In genomic region chr3:99929409-99930139, GRCh38 we compare ENCODE assay signal across 11 cellular contexts.
DNase-seq lines count a peak whose midpoint lies in the region; ATAC-seq and TF ChIP-seq lines count a peak whose summit lies in the region.
"Had no signal": no experiment of that assay in that cellular context is flagged by ENCODE, and none has a peak within 500 bp of the region (broad histone marks: within the 10 kb centered on the region; RNA-seq: fewer than 3 reads in every experiment).

No MANE protein-coding gene starts in this region.

- H3K79me2 ChIP-seq in Loucy (ENCODE audit: insufficient read depth, low read length) (no peaks in the 10 kb centered on the region), Karpas-422 (ENCODE audit: low read length) (peaks cover 12% of the 10 kb centered on the region; the same call in 1 of the 2 replicates)

- TF ChIP-seq CTCF in Loucy (conservative IDR thresholded peaks at IDR 0.05; ENCODE audit: low read length) (0 out of 2 replicates have a peak, but pooled peaks have one; percentile 4), breast epithelium (IDR thresholded peaks at IDR 0.05) (no peak)

- TF ChIP-seq POLR2A in breast epithelium (IDR thresholded peaks at IDR 0.05): no peak

- H3K9me3 ChIP-seq in Loucy (ENCODE audit: insufficient read depth, low read depth, low read length) (no peaks in the 10 kb centered on the region), breast epithelium (no peaks in the 10 kb centered on the region), Karpas-422 (ENCODE audit: low read length) (no peaks in the 10 kb centered on the region)

- H3K27me3 ChIP-seq in Loucy (ENCODE audit: insufficient read depth, low read length, poor library complexity, severe bottlenecking): no peaks in the 10 kb centered on the region
- H3K27me3 ChIP-seq in breast epithelium: no peaks in the 10 kb centered on the region
- H3K27me3 ChIP-seq in Karpas-422 (ENCODE audit: low read length): no peaks in the 10 kb centered on the region

- no peak overlapping the region for H3K4me3 ChIP-seq in Loucy (ENCODE audit: low read length, poor library complexity, severe bottlenecking)
- no peak overlapping the region for H3K4me3 ChIP-seq in breast epithelium
- no peak overlapping the region for H3K4me3 ChIP-seq in Karpas-422 (ENCODE audit: low read length)

- no peaks in the 10 kb centered on the region for H3F3A ChIP-seq in Loucy (ENCODE audit: low read depth)

- H3K27ac ChIP-seq in breast epithelium (peak overlapping the region; percentile 33 to 34), Karpas-422 (ENCODE audit: low read length) (no peak overlapping the region)
- H3K27ac ChIP-seq: HL-60 had no signal

- H3K4me2 ChIP-seq in Loucy (ENCODE audit: low read depth, low read length, poor library complexity, severe bottlenecking) (no peak overlapping the region), Karpas-422 (ENCODE audit: low read depth, low read length, poor library complexity, severe bottlenecking) (no peak overlapping the region)

- peak in 1 of 2 donors; percentile 24 for DNase-seq in breast epithelium (ENCODE audit: low spot score in 2 of 2)
- peak; percentile 64 for DNase-seq in inferior parietal cortex (ENCODE audit: extremely low spot score)
- peak; percentile 71 for DNase-seq in superior temporal gyrus (ENCODE audit: extremely low spot score)
- DNase-seq in DMS53 (lab: John Stamatoyannopoulos, UW): no peak
- DNase-seq in Karpas-422: no peak
- no peak for DNase-seq in HuH-7.5 (ENCODE audit: low spot score)
- DNase-seq: NCI-H774; stimulated activated CD4-positive, alpha-beta T cell treated with anti-CD3 and anti-CD28 coated beads, Interleukin-4, amount 100 ng/mL, for 4 hours had no signal

- no peaks in the 10 kb centered on the region for H3K4me1 ChIP-seq in Loucy (ENCODE audit: insufficient read depth, low read length, poor library complexity, severe bottlenecking)
- H3K4me1 ChIP-seq in breast epithelium: peaks cover 0 to 5% of the 10 kb centered on the region in 2 donors
- peaks cover 8% of the 10 kb centered on the region for H3K4me1 ChIP-seq in Karpas-422 (ENCODE audit: low read length)

- no peaks in the 10 kb centered on the region for H4K20me1 ChIP-seq in Loucy (ENCODE audit: insufficient read depth, low read length, poor library complexity, severe bottlenecking)
- no peaks in the 10 kb centered on the region for H4K20me1 ChIP-seq in Karpas-422 (ENCODE audit: insufficient read depth, low read depth, low read length)

- intact Hi-C loops in breast epithelium (cut with DNase I; ENCODE audit: low total_unique reads): no loop called here

- ATAC-seq in GM19395 (IDR thresholded peaks at IDR 0.05; ENCODE audit: unreplicated experiment): no peak

- H3K9ac ChIP-seq in Loucy (ENCODE audit: low read depth, low read length, poor library complexity, severe bottlenecking) (no peak overlapping the region), Karpas-422 (ENCODE audit: low read length) (no peak overlapping the region)

- H3K9me2 ChIP-seq in Loucy (replicated peaks; ENCODE audit: low read depth, low read length) (no peaks in the 10 kb centered on the region), Karpas-422 (replicated peaks; ENCODE audit: insufficient read depth, low read length) (no peaks in the 10 kb centered on the region)

- H2AFZ ChIP-seq in Loucy (ENCODE audit: low read length) (no peak overlapping the region), Karpas-422 (ENCODE audit: low read length) (no peak overlapping the region)

- H3K36me3 ChIP-seq in Loucy (ENCODE audit: insufficient read depth, low read length): no peaks in the 10 kb centered on the region; the same call in 1 of the 2 replicates
- H3K36me3 ChIP-seq in breast epithelium: no peaks in the 10 kb centered on the region
- H3K36me3 ChIP-seq in Karpas-422 (ENCODE audit: insufficient read depth, low read length): no peaks in the 10 kb centered on the region

Comparison
In these comparisons a context has a peak if more than half of its experiments do, and no peak if none do; other contexts are left out.
1. DNase-seq: peak in inferior parietal cortex (single experiment) and superior temporal gyrus (single experiment); none in DMS53 (single experiment), Karpas-422 (single experiment) and HuH-7.5 (single experiment).